In the genomic region with DNA sequence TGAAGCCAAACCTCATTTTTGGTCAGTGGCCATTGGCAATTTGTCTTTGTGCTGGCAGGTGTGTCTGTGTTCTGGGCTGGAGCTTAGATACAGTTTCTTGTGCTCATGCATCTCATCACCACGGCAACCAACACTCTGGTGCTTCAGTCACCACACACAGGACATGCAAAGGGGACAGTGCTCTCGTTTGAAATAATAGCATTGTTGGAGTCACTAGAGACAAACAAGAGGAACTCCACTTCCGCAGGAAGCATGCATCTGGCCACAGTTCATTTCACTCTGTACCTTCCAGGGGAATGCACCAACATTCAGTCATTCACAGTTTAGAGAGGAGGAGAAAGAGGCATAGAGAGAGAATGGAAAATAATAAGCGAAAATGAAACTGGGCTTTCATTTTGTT, we compare ENCODE assay signal across 9 cellular contexts.
DNase-seq lines count a peak whose midpoint lies in the region; ATAC-seq and TF ChIP-seq lines count a peak whose summit lies in the region.
"Had no signal": no experiment of that assay in that cellular context is flagged by ENCODE, and none has a peak within 500 bp of the region (broad histone marks: within the 10 kb centered on the region; RNA-seq: fewer than 3 reads in every experiment).

No MANE protein-coding gene starts in this region.

- H3K27ac Mint-ChIP-seq in naive thymus-derived CD4-positive, alpha-beta T cell: peak overlapping the region in 2 of 9 donors; percentile 9 to 77

- no peaks in the 10 kb centered on the region for H3K9me3 ChIP-seq in naive thymus-derived CD4-positive, alpha-beta T cell (ENCODE audit: control insufficient read depth in 2 of 3, low read length in 3 of 3)
- no peaks in the 10 kb centered on the region for H3K9me3 ChIP-seq in body of pancreas

- TF ChIP-seq CTCF in body of pancreas (IDR thresholded peaks at IDR 0.05): no peak

- H3K4me1 Mint-ChIP-seq in naive thymus-derived CD4-positive, alpha-beta T cell: peaks cover 3 to 13% (median 11%) of the 10 kb centered on the region in 7 donors

- H3K27ac ChIP-seq in naive thymus-derived CD4-positive, alpha-beta T cell (ENCODE audit: low read depth, low read length): no peak overlapping the region
- no peak overlapping the region for H3K27ac ChIP-seq in body of pancreas
- H3K27ac ChIP-seq: 22Rv1 had no signal

- no peaks in the 10 kb centered on the region for H3K36me3 Mint-ChIP-seq in naive thymus-derived CD4-positive, alpha-beta T cell

- POLR2A ChIA-PET in naive thymus-derived CD4-positive, alpha-beta T cell (lab: Charles Lee): interaction anchor here (0.6 kb wide), 1 partner anchor 9 kb away, joined by 4 read pairs; no protein-coding TSS in a partner anchor

- H3K4me1 ChIP-seq in naive thymus-derived CD4-positive, alpha-beta T cell (ENCODE audit: control insufficient read depth in 2 of 2, insufficient read depth in 2 of 2, low read length in 2 of 2): no peaks in the 10 kb centered on the region
- no peaks in the 10 kb centered on the region for H3K4me1 ChIP-seq in body of pancreas

- intact Hi-C loops in naive thymus-derived CD4-positive, alpha-beta T cell (cut with micrococcal nuclease): loop anchor here in 1 of 2 donors (1.0 kb wide), 1 partner anchor 38 kb away; no protein-coding TSS in a partner anchor
- intact Hi-C loops in body of pancreas (cut with DNase I): no loop called here

- no peaks in the 10 kb centered on the region for H3K27me3 ChIP-seq in naive thymus-derived CD4-positive, alpha-beta T cell (ENCODE audit: control insufficient read depth in 2 of 2, insufficient read depth in 2 of 2, low read length in 2 of 2)
- no peaks in the 10 kb centered on the region for H3K27me3 ChIP-seq in body of pancreas

- DNase-seq in DMS153 (lab: John Stamatoyannopoulos, UW) (peak; percentile 4), DMS153 treated with DMSO at 0.1 percent for 48 hours (lab: John Stamatoyannopoulos, UW; ENCODE audit: unreplicated experiment) (no peak), NAMALWA (ENCODE audit: low spot score) (peak; percentile 49), NOMO-1 treated with DMSO at 0.1 percent for 48 hours (lab: John Stamatoyannopoulos, UW; ENCODE audit: unreplicated experiment) (no peak), NCI-H69 (lab: John Stamatoyannopoulos, UW) (no peak), body of pancreas (no peak)
- DNase-seq in naive thymus-derived CD4-positive, alpha-beta T cell: peak in 4 of 9 donors; percentile 1 to 15 (median 10)

- TF ChIP-seq POLR2A in body of pancreas (IDR thresholded peaks at IDR 0.05): no peak

- peaks cover 2 to 12% (median 5%) of the 10 kb centered on the region in 5 donors for H3K27me3 Mint-ChIP-seq in naive thymus-derived CD4-positive, alpha-beta T cell

- peaks cover 0 to 2% (median 0%) of the 10 kb centered on the region in 11 donors for H3K9me3 Mint-ChIP-seq in naive thymus-derived CD4-positive, alpha-beta T cell

- H3K4me3 ChIP-seq in naive thymus-derived CD4-positive, alpha-beta T cell (ENCODE audit: low read length): no peak overlapping the region
- no peak overlapping the region for H3K4me3 ChIP-seq in body of pancreas

- CTCF ChIA-PET in naive thymus-derived CD4-positive, alpha-beta T cell (lab: Charles Lee): no interaction called here

- peak; percentile 96 for ATAC-seq in GM21786 (IDR thresholded peaks at IDR 0.05; ENCODE audit: unreplicated experiment)
- peak; percentile 40 for ATAC-seq in naive thymus-derived CD4-positive, alpha-beta T cell
- no peak for ATAC-seq in body of pancreas

- 43 to 55% methylated on average over 4 of the region's 4 CpGs for WGBS in body of pancreas, 2 donors

- no peaks in the 10 kb centered on the region for H3K36me3 ChIP-seq in naive thymus-derived CD4-positive, alpha-beta T cell (ENCODE audit: control insufficient read depth in 2 of 3, insufficient read depth in 3 of 3, low read length in 3 of 3)
- no peaks in the 10 kb centered on the region for H3K36me3 ChIP-seq in body of pancreas (replicated peaks in 1 of 2; ENCODE audit: insufficient read depth in 1 of 2, low read depth in 2 of 2)

- H3K4me3 Mint-ChIP-seq in naive thymus-derived CD4-positive, alpha-beta T cell: peak overlapping the region in 3 of 10 donors; percentile 8 to 10 (median 9)

Comparison
In these comparisons a context has a peak if more than half of its experiments do, and no peak if none do; other contexts are left out.
1. DNase-seq: peak in DMS153 (single experiment) and NAMALWA (single experiment); none in DMS153 treated with DMSO at 0.1 percent for 48 hours (single experiment), NOMO-1 treated with DMSO at 0.1 percent for 48 hours (single experiment), NCI-H69 (single experiment) and body of pancreas (0 of 4).